ENCODE assay signal across 34 cellular contexts in the genomic region with DNA sequence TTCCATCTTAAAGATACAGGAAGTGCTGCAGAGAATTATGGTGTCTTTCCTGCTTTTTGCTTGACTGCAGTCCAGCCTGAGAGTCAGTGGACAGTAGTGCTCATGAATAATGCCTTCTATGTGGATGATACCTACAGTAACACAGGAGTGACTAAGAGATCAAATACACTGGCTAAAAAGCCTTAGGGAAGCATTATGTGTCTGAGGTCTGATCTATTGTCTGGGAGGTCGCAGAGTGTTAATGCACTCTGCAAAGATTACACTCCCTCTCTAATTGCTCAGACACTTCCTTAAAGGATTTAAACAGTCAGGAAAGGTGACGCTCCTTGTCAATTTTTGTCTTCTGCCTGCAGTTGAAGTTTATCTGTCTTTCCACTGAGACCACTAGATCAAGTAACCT.
DNase-seq lines count a peak whose midpoint lies in the region; ATAC-seq and TF ChIP-seq lines count a peak whose summit lies in the region.
"Had no signal": no experiment of that assay in that cellular context is flagged by ENCODE, and none has a peak within 500 bp of the region (broad histone marks: within the 10 kb centered on the region; RNA-seq: fewer than 3 reads in every experiment).

No MANE protein-coding gene starts in this region.

- TF ChIP-seq CTCF in foreskin keratinocyte (conservative IDR thresholded peaks at IDR 0.05) = no peak
- no peak for TF ChIP-seq CTCF in left lung (IDR thresholded peaks at IDR 0.05)

- H3K4me3 Mint-ChIP-seq in T-helper 17 cell = no peak overlapping the region
- H3K4me3 Mint-ChIP-seq: activated naive CD4-positive, alpha-beta T cell treated with anti-CD3 and anti-CD28 coated beads, Interleukin-2, amount 50 U/mL, for 24 hours; CD8-positive, alpha-beta T cell had no signal

- no peak overlapping the region for H3K9ac ChIP-seq in mesendoderm (ENCODE audit: low read length)

- H3K18ac ChIP-seq in mesendoderm (ENCODE audit: low read length) = no peak overlapping the region

- H3K27me3 ChIP-seq in foreskin keratinocyte (no peaks in the 10 kb centered on the region), mesendoderm (ENCODE audit: insufficient read depth, low read length, poor library complexity) (no peaks in the 10 kb centered on the region), left lung (no peaks in the 10 kb centered on the region)
- H3K27me3 ChIP-seq: BE2C, Peyer's patch, suprapubic skin, upper lobe of left lung had no signal

- H3K4me3 ChIP-seq in mesendoderm (ENCODE audit: low read length) (no peak overlapping the region), left lung (no peak overlapping the region)
- H3K4me3 ChIP-seq: gastrocnemius medialis, Peyer's patch, suprapubic skin, upper lobe of left lung had no signal

- no peak overlapping the region for H4K8ac ChIP-seq in mesendoderm (ENCODE audit: low read depth, low read length)

- WGBS in mesendoderm (ENCODE audit: extremely low coverage, insufficient coverage, low lambda C conversion rate) = no CpG with 5 or more reads among the region's 2 CpGs

- H3K27ac ChIP-seq in foreskin keratinocyte (no peak overlapping the region), mesendoderm (ENCODE audit: low read depth, low read length) (no peak overlapping the region), left lung (no peak overlapping the region)
- H3K27ac ChIP-seq: gastrocnemius medialis, Peyer's patch, suprapubic skin, upper lobe of left lung, WERI-Rb-1 had no signal

- H3K27ac Mint-ChIP-seq in T-helper 17 cell = no peak overlapping the region
- H3K27ac Mint-ChIP-seq: activated naive CD4-positive, alpha-beta T cell treated with anti-CD3 and anti-CD28 coated beads, Interleukin-2, amount 50 U/mL, for 24 hours; CD8-positive, alpha-beta T cell had no signal

- no peak overlapping the region for H4K5ac ChIP-seq in mesendoderm (ENCODE audit: low read length)

- peak; percentile 22 for DNase-seq in NCI-H146 (lab: John Stamatoyannopoulos, UW)
- DNase-seq in NCI-H2227 treated with DMSO at 0.1 percent for 48 hours (lab: John Stamatoyannopoulos, UW) = peak; percentile 42
- no peak for DNase-seq in foreskin keratinocyte
- peak; percentile 63 for DNase-seq in mesendoderm
- no peak for DNase-seq in T-helper 17 cell
- no peak for DNase-seq in left lung
- DNase-seq: activated CD4-positive, alpha-beta T cell treated with anti-CD3 and anti-CD28 coated beads for 48 hours; activated CD8-positive, alpha-beta memory T cell treated with anti-CD3 and anti-CD28 coated beads for 24 hours; activated T-cell treated with anti-CD3 and anti-CD28 coated beads for 4 hours; amniotic stem cell; BE2C; CD8-positive, alpha-beta T cell; cerebellar nuclear complex; dermis blood vessel endothelial cell; EL; gastrocnemius medialis; hippocampal formation; KBM-7; left ventricle myocardium superior; NCI-H1105 treated with DMSO at 0.1 percent for 48 hours; NCI-H2107; NCI-H510A; nucleus accumbens; Peyer's patch; SIG-M5; stimulated activated naive CD4-positive, alpha-beta T cell treated with Interleukin-2 at 50 U/mL for 16 hours; T1000; upper lobe of left lung; WERI-Rb-1 had no signal

- H3K27me3 Mint-ChIP-seq in T-helper 17 cell = no peaks in the 10 kb centered on the region
- H3K27me3 Mint-ChIP-seq: activated naive CD4-positive, alpha-beta T cell treated with anti-CD3 and anti-CD28 coated beads, Interleukin-2, amount 50 U/mL, for 24 hours had no signal

- no peak overlapping the region for H2AK5ac ChIP-seq in mesendoderm (ENCODE audit: low read length)

- H3K36me3 Mint-ChIP-seq in T-helper 17 cell (ENCODE audit: low read depth) = peaks cover 6% of the 10 kb centered on the region
- H3K36me3 Mint-ChIP-seq: brain had no signal

- no peaks in the 10 kb centered on the region for H3K79me1 ChIP-seq in mesendoderm (ENCODE audit: low read length)

- H3K4ac ChIP-seq in mesendoderm (ENCODE audit: low read depth, low read length) = no peak overlapping the region

- H2BK15ac ChIP-seq in mesendoderm (replicated peaks; ENCODE audit: low read depth) = no peak overlapping the region

- H3K9me3 ChIP-seq in T-helper 17 cell (ENCODE audit: control insufficient read depth, low read length, poor library complexity, severe bottlenecking) (no peaks in the 10 kb centered on the region), left lung (no peaks in the 10 kb centered on the region)
- H3K9me3 ChIP-seq: BE2C, gastrocnemius medialis, Peyer's patch, suprapubic skin, upper lobe of left lung had no signal

- no peaks in the 10 kb centered on the region for H3K79me2 ChIP-seq in mesendoderm (ENCODE audit: control insufficient read depth, insufficient read depth, low read length)

- no peak overlapping the region for H2BK5ac ChIP-seq in mesendoderm (ENCODE audit: low read length)

- no peak overlapping the region for H3K4me2 ChIP-seq in mesendoderm (ENCODE audit: low read length)

- no peaks in the 10 kb centered on the region for H3K4me1 Mint-ChIP-seq in T-helper 17 cell
- H3K4me1 Mint-ChIP-seq: activated naive CD4-positive, alpha-beta T cell treated with anti-CD3 and anti-CD28 coated beads, Interleukin-2, amount 50 U/mL, for 24 hours had no signal

- no peaks in the 10 kb centered on the region for H3K36me3 ChIP-seq in mesendoderm (ENCODE audit: control insufficient read depth, insufficient read depth, low read length)
- H3K36me3 ChIP-seq in left lung = peaks cover 0 to 23% of the 10 kb centered on the region in 2 donors
- H3K36me3 ChIP-seq: BE2C, gastrocnemius medialis, Peyer's patch, suprapubic skin, WERI-Rb-1 had no signal

- no peak overlapping the region for H2BK120ac ChIP-seq in mesendoderm (ENCODE audit: low read depth, low read length)

- ATAC-seq in foreskin keratinocyte = peak; percentile 15
- no peak for ATAC-seq in T-helper 17 cell
- no peak for ATAC-seq in HG02798 (IDR thresholded peaks at IDR 0.05; ENCODE audit: poor library complexity, unreplicated experiment)
- no peak for ATAC-seq in left lung
- ATAC-seq in esophagus mucosa = no peak
- ATAC-seq: CD8-positive, alpha-beta T cell; gastrocnemius medialis; left ventricle myocardium superior had no signal

- no peak overlapping the region for H3K56ac ChIP-seq in mesendoderm (ENCODE audit: low read length)

- H3K4me1 ChIP-seq in foreskin keratinocyte (peaks cover 5% of the 10 kb centered on the region), mesendoderm (ENCODE audit: control insufficient read depth, low read depth, low read length) (peaks cover 10% of the 10 kb centered on the region), left lung (peaks cover 5 to 10% of the 10 kb centered on the region in 2 donors)
- H3K4me1 ChIP-seq: gastrocnemius medialis, suprapubic skin had no signal

- no peak overlapping the region for H3K23ac ChIP-seq in mesendoderm (ENCODE audit: low read length)

- intact Hi-C loops in left lung (cut with DNase I) = no loop called here

Comparison
In these comparisons a context has a peak if more than half of its experiments do, and no peak if none do; other contexts are left out.
1. DNase-seq: peak in NCI-H146 (single experiment), NCI-H2227 treated with DMSO at 0.1 percent for 48 hours (single experiment) and mesendoderm (single experiment); none in foreskin keratinocyte (0 of 2), T-helper 17 cell (0 of 3) and left lung (0 of 2).